In the genomic region with DNA sequence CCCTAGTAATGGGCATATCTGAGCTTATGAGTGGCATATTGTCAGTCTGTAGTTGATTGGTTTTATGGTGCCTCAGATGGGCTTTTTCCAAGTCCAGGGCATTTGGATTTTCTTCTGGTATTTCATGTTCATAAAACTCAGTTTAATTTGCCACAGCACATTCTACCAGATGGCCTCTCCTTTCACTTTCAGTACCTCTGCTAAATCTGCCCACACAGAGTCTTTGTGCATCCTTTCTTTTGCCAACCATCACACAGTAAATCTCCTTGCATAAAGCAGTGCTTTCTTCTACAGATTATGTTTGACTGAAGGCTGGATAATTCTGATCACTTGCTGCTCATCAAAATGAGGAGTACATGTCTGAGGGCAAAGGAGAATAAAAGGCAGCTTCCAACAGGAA, we compare ENCODE assay signal across 7 cellular contexts.
"Had no signal": no experiment of that assay in that cellular context is flagged by ENCODE, and none has a peak within 500 bp of the region (broad histone marks: within the 10 kb centered on the region; RNA-seq: fewer than 3 reads in every experiment).

No MANE protein-coding gene starts in this region.

- H3K9me3 Mint-ChIP-seq: HFFc6 had no signal

- H3K9me3 ChIP-seq: HAP-1 had no signal

- H3K4me3 ChIP-seq: HAP-1 had no signal

- H3K27ac Mint-ChIP-seq: HFFc6, IgD-negative memory B cell had no signal

- H3K4me1 ChIP-seq: HAP-1 had no signal

- H3K27ac ChIP-seq: HL-60 had no signal

- DNase-seq: GOT3, H7, HFFc6, KBM-7 had no signal

- H3K4me3 Mint-ChIP-seq: HFFc6, IgD-negative memory B cell had no signal

- H3K36me3 ChIP-seq: HAP-1 had no signal

- H3K36me3 Mint-ChIP-seq: IgD-negative memory B cell had no signal
